In genomic region chr6:111639266-111639665, GRCh38 we compare ENCODE assay signal across 38 cellular contexts.
"Had no signal": no experiment of that assay in that cellular context is flagged by ENCODE, and none has a peak within 500 bp of the region (broad histone marks: within the 10 kb centered on the region; RNA-seq: fewer than 3 reads in every experiment).

No MANE protein-coding gene starts in this region.

- H3K4me3 ChIP-seq: adrenal gland, cardiac muscle cell had no signal

- DNase-seq: activated B cell treated with CpG ODN at 0.5 μM for 24 hours; activated CD4-positive, alpha-beta memory T cell treated with anti-CD3 and anti-CD28 coated beads for 36 hours; activated CD4-positive, alpha-beta T cell treated with anti-CD3 and anti-CD28 coated beads for 4 hours; activated CD4-positive, alpha-beta T cell treated with anti-CD3 and anti-CD28 coated beads, Interleukin-2, amount 10 ng/mL, durations not matched to agents 24 days and 14 days; activated CD4-positive, alpha-beta T cell treated with anti-CD3 and anti-CD28 coated beads, Interleukin-2, amount 50 U/mL, for 1 hour; activated CD4-positive, alpha-beta T cell treated with anti-CD3 and anti-CD28 coated beads, Interleukin-2, amount 50 U/mL, for 4 hours; activated CD4-positive, CD25-positive, alpha-beta regulatory T cell treated with anti-CD3 and anti-CD28 coated beads, Interleukin-2, amount 50 U/mL, for 72 hours; activated CD8-positive, alpha-beta memory T cell treated with anti-CD3 and anti-CD28 coated beads, Interleukin-2, amount 50 U/mL, for 4 hours; activated CD8-positive, alpha-beta T cell treated with anti-CD3 and anti-CD28 coated beads for 36 hours; activated effector memory CD4-positive, alpha-beta T cell treated with anti-CD3 and anti-CD28 coated beads, Interleukin-2, amount 50 U/mL, for 16 hours; activated gamma-delta T cell treated with Interleukin-2 at 50 U/mL for 16 hours; activated naive CD4-positive, alpha-beta T cell; activated naive CD4-positive, alpha-beta T cell treated with anti-CD3 and anti-CD28 coated beads for 36 hours; activated naive CD4-positive, alpha-beta T cell treated with anti-CD3 and anti-CD28 coated beads, Interleukin-2, amount 50 U/mL, for 16 hours; activated naive CD8-positive, alpha-beta T cell treated with anti-CD3 and anti-CD28 coated beads for 36 hours; activated T-cell treated with anti-CD3 and anti-CD28 coated beads for 4 hours; activated T-cell treated with anti-CD3 and anti-CD28 coated beads, Interleukin-2, amount 50 U/mL, for 1 hour; activated T-cell treated with anti-CD3 and anti-CD28 coated beads, Interleukin-2, amount 50 U/mL, for 4 hours; activated T-cell treated with anti-CD3 and anti-CD28 coated beads, Interleukin-2, amount 50 U/mL, for 72 hours; adrenal gland; amniotic stem cell; aorta; caudate nucleus; cerebellar nuclear complex; T-helper 1 cell; T-helper 2 cell; T-helper 9 cell had no signal

- H3K27me3 Mint-ChIP-seq: activated B cell treated with CpG ODN at 0.5 μM for 24 hours; activated CD4-positive, alpha-beta memory T cell treated with anti-CD3 and anti-CD28 coated beads for 36 hours; activated CD4-positive, alpha-beta T cell treated with anti-CD3 and anti-CD28 coated beads, Interleukin-2, amount 10 ng/mL, durations not matched to agents 24 days and 14 days; activated CD8-positive, alpha-beta T cell treated with anti-CD3 and anti-CD28 coated beads for 36 hours; activated naive CD8-positive, alpha-beta T cell treated with anti-CD3 and anti-CD28 coated beads for 36 hours; activated T-helper 17 cell treated with anti-CD3 and anti-CD28 coated beads, Interleukin-2, amount 50 U/mL, for 72 hours; brain; central memory CD8-positive, alpha-beta T cell had no signal

- H3K4me3 Mint-ChIP-seq: activated B cell treated with CpG ODN at 0.5 μM for 24 hours; activated CD4-positive, alpha-beta memory T cell treated with anti-CD3 and anti-CD28 coated beads for 36 hours; activated CD4-positive, alpha-beta T cell treated with anti-CD3 and anti-CD28 coated beads, Interleukin-2, amount 10 ng/mL, durations not matched to agents 24 days and 14 days; activated CD8-positive, alpha-beta T cell treated with anti-CD3 and anti-CD28 coated beads for 36 hours; activated naive CD4-positive, alpha-beta T cell treated with anti-CD3 and anti-CD28 coated beads for 36 hours; activated naive CD8-positive, alpha-beta T cell treated with anti-CD3 and anti-CD28 coated beads for 36 hours; activated T-cell treated with anti-CD3 and anti-CD28 coated beads, Interleukin-2, amount 50 U/mL, for 4 hours; activated T-cell treated with anti-CD3 and anti-CD28 coated beads, Interleukin-2, amount 50 U/mL, for 72 hours; activated T-helper 1 cell treated with anti-CD3 and anti-CD28 coated beads, Interleukin-12 subunit alpha, Interleukin-12 subunit beta, Interleukin-2, Interleukin-4 antibody, amounts not matched to agents 30 ng/mL and 10 ng/mL and 1 ng/mL, durations not matched to agents 14 hours and 24 hours and 36 hours; activated T-helper 17 cell treated with anti-CD3 and anti-CD28 coated beads, Interleukin-2, amount 50 U/mL, for 72 hours; brain; central memory CD8-positive, alpha-beta T cell; T-helper 1 cell treated with Interleukin-12 subunit alpha and Interleukin-12 subunit beta and Interleukin-4 antibody, amounts not matched to agents 30 μg/mL and 1 μg/mL, for 36 hours; T-helper 2 cell treated with Interferon-gamma antibody and Interleukin-4, amounts not matched to agents 5 μg/mL and 100 μg/mL, for 36 hours had no signal

- H3K27me3 ChIP-seq: adrenal gland, cardiac muscle cell had no signal

- H3K9me3 ChIP-seq: adrenal gland had no signal

- ATAC-seq: activated CD8-positive, alpha-beta T cell treated with anti-CD3 and anti-CD28 coated beads for 36 hours; activated naive CD4-positive, alpha-beta T cell treated with anti-CD3 and anti-CD28 coated beads, Interleukin-2, amount 50 U/mL, for 72 hours; activated T-cell treated with anti-CD3 and anti-CD28 coated beads, Interleukin-2, amount 50 U/mL, for 4 hours; activated T-cell treated with anti-CD3 and anti-CD28 coated beads, Interleukin-2, amount 50 U/mL, for 72 hours; activated T-helper 17 cell treated with anti-CD3 and anti-CD28 coated beads, Interleukin-2, amount 50 U/mL, for 72 hours had no signal

- H3K27ac ChIP-seq: adrenal gland, cardiac muscle cell, VCaP had no signal

- H3K4me1 Mint-ChIP-seq: activated B cell treated with CpG ODN at 0.5 μM for 24 hours; activated CD4-positive, alpha-beta T cell treated with anti-CD3 and anti-CD28 coated beads, Interleukin-2, amount 10 ng/mL, durations not matched to agents 24 days and 14 days; activated naive CD8-positive, alpha-beta T cell treated with anti-CD3 and anti-CD28 coated beads for 36 hours; activated T-helper 17 cell treated with anti-CD3 and anti-CD28 coated beads, Interleukin-2, amount 50 U/mL, for 72 hours; central memory CD8-positive, alpha-beta T cell had no signal

- H3K27ac Mint-ChIP-seq: activated B cell treated with CpG ODN at 0.5 μM for 24 hours; activated CD4-positive, alpha-beta memory T cell treated with anti-CD3 and anti-CD28 coated beads for 36 hours; activated CD4-positive, alpha-beta T cell treated with anti-CD3 and anti-CD28 coated beads, Interleukin-2, amount 10 ng/mL, durations not matched to agents 24 days and 14 days; activated CD8-positive, alpha-beta T cell treated with anti-CD3 and anti-CD28 coated beads for 36 hours; activated naive CD4-positive, alpha-beta T cell treated with anti-CD3 and anti-CD28 coated beads for 36 hours; activated naive CD4-positive, alpha-beta T cell treated with anti-CD3 and anti-CD28 coated beads, Interleukin-2, amount 50 U/mL, for 72 hours; activated naive CD8-positive, alpha-beta T cell treated with anti-CD3 and anti-CD28 coated beads for 36 hours; activated T-cell treated with anti-CD3 and anti-CD28 coated beads, Interleukin-2, amount 50 U/mL, for 72 hours; activated T-helper 1 cell treated with anti-CD3 and anti-CD28 coated beads, Interleukin-12 subunit alpha, Interleukin-12 subunit beta, Interleukin-2, Interleukin-4 antibody, amounts not matched to agents 30 ng/mL and 10 ng/mL and 1 ng/mL, durations not matched to agents 14 hours and 24 hours and 36 hours; activated T-helper 17 cell treated with anti-CD3 and anti-CD28 coated beads, Interleukin-2, amount 50 U/mL, for 72 hours; brain; T-helper 1 cell treated with Interleukin-12 subunit alpha and Interleukin-12 subunit beta and Interleukin-4 antibody, amounts not matched to agents 30 μg/mL and 1 μg/mL, for 36 hours; T-helper 2 cell treated with Interferon-gamma antibody and Interleukin-4, amounts not matched to agents 5 μg/mL and 100 μg/mL, for 36 hours had no signal

- H3K36me3 ChIP-seq: adrenal gland, cardiac muscle cell had no signal

- FAIRE-seq: bronchial epithelial cell, TTC549 had no signal

- H3K9me3 Mint-ChIP-seq: activated CD4-positive, alpha-beta memory T cell treated with anti-CD3 and anti-CD28 coated beads for 36 hours; activated CD8-positive, alpha-beta T cell treated with anti-CD3 and anti-CD28 coated beads for 36 hours; activated naive CD4-positive, alpha-beta T cell treated with anti-CD3 and anti-CD28 coated beads for 36 hours; activated naive CD4-positive, alpha-beta T cell treated with anti-CD3 and anti-CD28 coated beads, Interleukin-2, amount 50 U/mL, for 72 hours; activated naive CD8-positive, alpha-beta T cell treated with anti-CD3 and anti-CD28 coated beads for 36 hours; activated T-cell treated with anti-CD3 and anti-CD28 coated beads, Interleukin-2, amount 50 U/mL, for 72 hours; activated T-helper 17 cell treated with anti-CD3 and anti-CD28 coated beads, Interleukin-2, amount 50 U/mL, for 72 hours; central memory CD8-positive, alpha-beta T cell; T-helper 2 cell treated with Interferon-gamma antibody and Interleukin-4, amounts not matched to agents 5 μg/mL and 100 μg/mL, for 36 hours had no signal
